12 cellular contexts compared by ENCODE assay signal in genomic region chr2:15673919-15674636, GRCh38.
DNase-seq lines count a peak whose midpoint lies in the region; ATAC-seq, FAIRE-seq and TF ChIP-seq lines count a peak whose summit lies in the region.
"Had no signal": no experiment of that assay in that cellular context is flagged by ENCODE, and none has a peak within 500 bp of the region (broad histone marks: within the 10 kb centered on the region; RNA-seq: fewer than 3 reads in every experiment).

No MANE protein-coding gene starts in this region.

- H3K9me2 ChIP-seq in Karpas-422 (replicated peaks; ENCODE audit: insufficient read depth, low read length) = no peaks in the 10 kb centered on the region

- peaks cover 33% of the 10 kb centered on the region for H3K4me1 Mint-ChIP-seq in astrocyte (ENCODE audit: low read depth, unreplicated experiment)

- H3K79me2 ChIP-seq in astrocyte (ENCODE audit: insufficient read depth, low read length) (no peaks in the 10 kb centered on the region), Karpas-422 (ENCODE audit: low read length) (no peaks in the 10 kb centered on the region)

- H3K9me3 ChIP-seq in astrocyte (ENCODE audit: insufficient read depth, low read depth, low read length) (no peaks in the 10 kb centered on the region), Karpas-422 (ENCODE audit: low read length) (no peaks in the 10 kb centered on the region)

- H3K4me2 ChIP-seq in astrocyte (ENCODE audit: low read length) (no peak overlapping the region), Karpas-422 (ENCODE audit: low read depth, low read length, poor library complexity, severe bottlenecking) (no peak overlapping the region)

- peak; percentile 1 for DNase-seq in HT-29 (ENCODE audit: low spot score)
- DNase-seq in astrocyte (ENCODE audit: low read depth) = no peak
- peak; percentile 71 for DNase-seq in iris pigment epithelial cell (ENCODE audit: low read depth)
- peak; percentile 88 for DNase-seq in retinal pigment epithelial cell (ENCODE audit: low read depth)
- DNase-seq in middle frontal gyrus (ENCODE audit: extremely low spot score, low spot score) = no peak
- no peak for DNase-seq in NCI-H2171 treated with DMSO at 0.1 percent for 48 hours (lab: John Stamatoyannopoulos, UW)
- no peak for DNase-seq in Karpas-422
- DNase-seq: activated CD8-positive, alpha-beta T cell treated with anti-CD3 and anti-CD28 coated beads, Interleukin-2, amount 10 ng/mL, durations not matched to agents 7 days and 5 days; T-helper 1 cell had no signal

- H3K36me3 Mint-ChIP-seq in astrocyte (ENCODE audit: low read depth, unreplicated experiment) = no peaks in the 10 kb centered on the region
- H3K36me3 Mint-ChIP-seq: activated naive CD8-positive, alpha-beta T cell had no signal

- H3K4me3 ChIP-seq in astrocyte (ENCODE audit: insufficient read depth, low read depth, low read length) = no peak overlapping the region
- H3K4me3 ChIP-seq in retinal pigment epithelial cell (ENCODE audit: low read length) = no peak overlapping the region
- no peak overlapping the region for H3K4me3 ChIP-seq in Karpas-422 (ENCODE audit: low read length)

- H3K4me3 Mint-ChIP-seq in astrocyte (ENCODE audit: unreplicated experiment) = no peak overlapping the region
- H3K4me3 Mint-ChIP-seq: activated CD8-positive, alpha-beta T cell treated with anti-CD3 and anti-CD28 coated beads, Interleukin-2, amount 10 ng/mL, durations not matched to agents 7 days and 5 days; activated naive CD8-positive, alpha-beta T cell; stimulated activated naive CD8-positive, alpha-beta T cell treated with anti-CD3 and anti-CD28 coated beads, Interleukin-15, Interleukin-2, amounts not matched to agents 100 ng/mL and 50 ng/mL, for 24 hours had no signal

- H3K9ac ChIP-seq in astrocyte (ENCODE audit: low read length) (no peak overlapping the region), Karpas-422 (ENCODE audit: low read length) (no peak overlapping the region)

- H4K20me1 ChIP-seq in astrocyte (ENCODE audit: insufficient read depth, low read length) (no peaks in the 10 kb centered on the region), Karpas-422 (ENCODE audit: insufficient read depth, low read depth, low read length) (no peaks in the 10 kb centered on the region)

- peak overlapping the region; percentile 11 for H2AFZ ChIP-seq in astrocyte (ENCODE audit: low read depth, low read length)
- H2AFZ ChIP-seq in Karpas-422 (ENCODE audit: low read length) = no peak overlapping the region

- TF ChIP-seq CTCF in astrocyte (IDR thresholded peaks at IDR 0.05; ENCODE audit: insufficient read depth, low read depth, low read length) (no peak), retinal pigment epithelial cell (conservative IDR thresholded peaks at IDR 0.05; ENCODE audit: low read depth, low read length) (no peak)

- H3K27ac Mint-ChIP-seq in astrocyte (ENCODE audit: unreplicated experiment) = peak overlapping the region; percentile 37
- H3K27ac Mint-ChIP-seq: activated CD8-positive, alpha-beta T cell treated with anti-CD3 and anti-CD28 coated beads, Interleukin-2, amount 10 ng/mL, durations not matched to agents 7 days and 5 days; activated naive CD8-positive, alpha-beta T cell; stimulated activated naive CD8-positive, alpha-beta T cell treated with anti-CD3 and anti-CD28 coated beads, Interleukin-15, Interleukin-2, amounts not matched to agents 100 ng/mL and 50 ng/mL, for 24 hours had no signal

- no peak for ATAC-seq in GM19452 (IDR thresholded peaks at IDR 0.05; ENCODE audit: unreplicated experiment)
- ATAC-seq: activated CD8-positive, alpha-beta T cell treated with anti-CD3 and anti-CD28 coated beads, Interleukin-2, amount 10 ng/mL, durations not matched to agents 7 days and 5 days had no signal

- no peaks in the 10 kb centered on the region for H3K36me3 ChIP-seq in astrocyte (ENCODE audit: insufficient read depth, low read length)
- H3K36me3 ChIP-seq in Karpas-422 (ENCODE audit: insufficient read depth, low read length) = no peaks in the 10 kb centered on the region

- no peaks in the 10 kb centered on the region for H3K27me3 ChIP-seq in astrocyte (ENCODE audit: insufficient read depth, low read length)
- H3K27me3 ChIP-seq in Karpas-422 (ENCODE audit: low read length) = no peaks in the 10 kb centered on the region

- peaks cover 3% of the 10 kb centered on the region for H3K27me3 Mint-ChIP-seq in astrocyte (ENCODE audit: low read depth, unreplicated experiment)
- H3K27me3 Mint-ChIP-seq: stimulated activated naive CD8-positive, alpha-beta T cell treated with anti-CD3 and anti-CD28 coated beads, Interleukin-15, Interleukin-2, amounts not matched to agents 100 ng/mL and 50 ng/mL, for 24 hours had no signal

- H3K27ac ChIP-seq in astrocyte (ENCODE audit: low read depth, low read length) = peak overlapping the region; percentile 34
- no peak overlapping the region for H3K27ac ChIP-seq in Karpas-422 (ENCODE audit: low read length)

- no peak for FAIRE-seq in astrocyte (lab: Jason Lieb, UNC)

- no peaks in the 10 kb centered on the region for H3K9me3 Mint-ChIP-seq in astrocyte (ENCODE audit: unreplicated experiment)
- H3K9me3 Mint-ChIP-seq: stimulated activated naive CD8-positive, alpha-beta T cell treated with anti-CD3 and anti-CD28 coated beads, Interleukin-15, Interleukin-2, amounts not matched to agents 100 ng/mL and 50 ng/mL, for 24 hours had no signal

- no peaks in the 10 kb centered on the region for H3K4me1 ChIP-seq in astrocyte (ENCODE audit: insufficient read depth, low read length)
- H3K4me1 ChIP-seq in Karpas-422 (ENCODE audit: low read length) = no peaks in the 10 kb centered on the region

Comparison
In these comparisons a context has a peak if more than half of its experiments do, and no peak if none do; other contexts are left out.
1. DNase-seq: peak in HT-29 (single experiment), iris pigment epithelial cell (single experiment) and retinal pigment epithelial cell (single experiment); none in astrocyte (single experiment), middle frontal gyrus (single experiment), NCI-H2171 treated with DMSO at 0.1 percent for 48 hours (single experiment) and Karpas-422 (single experiment).